Comparison of ENCODE assay signal across 8 cellular contexts in genomic region chr15:40693904-40694705, GRCh38. TPM values are rescaled to one million over a fixed set of nuclear protein-coding genes. Genes with fewer than 3 reads are reported as not detected.
DNase-seq lines count a peak whose midpoint lies in the region; FAIRE-seq and TF ChIP-seq lines count a peak whose summit lies in the region.

No MANE protein-coding gene starts in this region.

- no peaks in the 10 kb centered on the region for H3K27me3 ChIP-seq in OCI-LY1 (ENCODE audit: insufficient read depth, low read length)
- no peaks in the 10 kb centered on the region for H3K27me3 ChIP-seq in endothelial cell of umbilical vein (ENCODE audit: control insufficient read depth in 2 of 2, insufficient read depth in 2 of 2, low read length in 2 of 2)
- H3K27me3 ChIP-seq in neuron (ENCODE audit: insufficient read depth, low read length) = no peaks in the 10 kb centered on the region

- H2AFZ ChIP-seq in OCI-LY1 (ENCODE audit: low read length) (no peak overlapping the region), endothelial cell of umbilical vein (ENCODE audit: low read depth, low read length) (peak overlapping the region; percentile 92), neuron (ENCODE audit: low read depth, low read length) (peak overlapping the region; percentile 87)

- H3K36me3 ChIP-seq in OCI-LY1 (ENCODE audit: insufficient read depth, low read length) (peaks cover 7% of the 10 kb centered on the region; the same call in 1 of the 2 replicates), endothelial cell of umbilical vein (ENCODE audit: control insufficient read depth in 2 of 2, extremely low read depth in 1 of 2, insufficient read depth in 2 of 2, low read length in 2 of 2) (no peaks in the 10 kb centered on the region), neuron (ENCODE audit: insufficient read depth, low read length) (peaks cover 4% of the 10 kb centered on the region)

- H3K4me3 ChIP-seq in OCI-LY1 (ENCODE audit: low read depth, low read length, poor library complexity, severe bottlenecking) = peak overlapping the region; percentile 92
- peak overlapping the region; percentile 69 to 96 (median 92) for H3K4me3 ChIP-seq in endothelial cell of umbilical vein (replicated peaks in 1 of 3; ENCODE audit: insufficient read depth in 1 of 3, low read depth in 1 of 3, low read length in 3 of 3)
- peak overlapping the region; percentile 69 for H3K4me3 ChIP-seq in neuron (ENCODE audit: low read length)

- H3K9ac ChIP-seq in OCI-LY1 (ENCODE audit: low read length) = peak overlapping the region; percentile 85
- H3K9ac ChIP-seq in endothelial cell of umbilical vein (replicated peaks; ENCODE audit: extremely low read depth, insufficient read depth, low read length) = peak overlapping the region; percentile 91

- peaks cover 11% of the 10 kb centered on the region for H3K79me2 ChIP-seq in OCI-LY1 (ENCODE audit: insufficient read depth, low read length)
- H3K79me2 ChIP-seq in endothelial cell of umbilical vein (ENCODE audit: control insufficient read depth, insufficient read depth, low read length) = peaks cover 20% of the 10 kb centered on the region

- peak overlapping the region; percentile 87 for H3K27ac ChIP-seq in C4-2B
- H3K27ac ChIP-seq in OCI-LY1 (ENCODE audit: low read depth, low read length, poor library complexity, severe bottlenecking) = peak overlapping the region; percentile 91
- peak overlapping the region; percentile 86 for H3K27ac ChIP-seq in endothelial cell of umbilical vein (ENCODE audit: insufficient read depth, low read depth, low read length)

- peak; percentile 70 for FAIRE-seq in endothelial cell of umbilical vein (lab: Jason Lieb, UNC)

- H4K20me1 ChIP-seq in OCI-LY1 (ENCODE audit: insufficient read depth, low read length) = no peaks in the 10 kb centered on the region
- no peaks in the 10 kb centered on the region for H4K20me1 ChIP-seq in endothelial cell of umbilical vein (replicated peaks; ENCODE audit: control insufficient read depth, extremely low read depth, insufficient read depth, low read length)

- TF ChIP-seq POLR2A in endothelial cell of umbilical vein (IDR thresholded peaks at IDR 0.05; ENCODE audit: low read depth, low read length) = no peak

- no peaks in the 10 kb centered on the region for H3K9me2 ChIP-seq in OCI-LY1 (ENCODE audit: low read depth, low read length)

- H3F3A ChIP-seq in OCI-LY1 (ENCODE audit: insufficient read depth, low read length) = no peaks in the 10 kb centered on the region; the same call in 1 of the 2 replicates

- peaks cover 18% of the 10 kb centered on the region for H3K4me1 ChIP-seq in OCI-LY1 (ENCODE audit: insufficient read depth, low read length, severe bottlenecking)
- peaks cover 13% of the 10 kb centered on the region for H3K4me1 ChIP-seq in endothelial cell of umbilical vein (ENCODE audit: control insufficient read depth, extremely low read depth, insufficient read depth, low read length)
- H3K4me1 ChIP-seq in neuron (ENCODE audit: insufficient read depth, low read length) = peaks cover 11% of the 10 kb centered on the region

- no peaks in the 10 kb centered on the region for H3K9me3 ChIP-seq in OCI-LY1 (ENCODE audit: low read length)
- no peaks in the 10 kb centered on the region for H3K9me3 ChIP-seq in endothelial cell of umbilical vein (replicated peaks; ENCODE audit: control insufficient read depth, insufficient read depth, low read length)
- H3K9me3 ChIP-seq in neuron (ENCODE audit: low read length) = no peaks in the 10 kb centered on the region

- POLR2A ChIA-PET in endothelial cell of umbilical vein (lab: Charles Lee) = interaction anchor here (0.5 to 1.2 kb wide), 4 partner anchors 14 to 113 kb away, joined by 3 to 7 read pairs (median 5); partner anchors contain the start of genes DNAJC17 and ZFYVE19

- dilution Hi-C loops in endothelial cell of umbilical vein (cut with MboI; ENCODE audit: extremely low pct_ligation_motif_present, low sequenced_read_pairs) = no loop called here

- no peaks in the 10 kb centered on the region for H3K9me1 ChIP-seq in endothelial cell of umbilical vein (replicated peaks; ENCODE audit: control insufficient read depth, extremely low read depth, insufficient read depth, low read length)

- intact Hi-C loops in endothelial cell of umbilical vein (cut with micrococcal nuclease) = loop anchor here (1.0 to 2.0 kb wide), 3 partner anchors 15 to 113 kb away; partner anchors contain the start of genes DNAJC17, RMDN3 and ZFYVE19

- H3K4me2 ChIP-seq in OCI-LY1 (ENCODE audit: low read length) (peak overlapping the region; percentile 87), endothelial cell of umbilical vein (ENCODE audit: insufficient read depth, low read length) (peak overlapping the region; percentile 82)

- CTCF ChIA-PET in endothelial cell of umbilical vein (lab: Charles Lee) = interaction anchor here (0.7 to 2.0 kb wide), 16 partner anchors 9 to 325 kb away, joined by 3 to 10 read pairs (median 4); partner anchors contain the start of genes CCDC32 and VPS18

- no TSS peak for BruUV-seq in endothelial cell of umbilical vein (replicated peaks; lab: Mats Ljungman, UMichigan)

- DNase-seq in GM20000 (ENCODE audit: low spot score) (peak; percentile 23), endothelial cell of umbilical vein (ENCODE audit: low read depth, low spot score) (no peak), HT-29 (ENCODE audit: low spot score) (no peak), UCSD-AML1 (lab: John Stamatoyannopoulos, UW; ENCODE audit: unreplicated experiment) (no peak)
- DNase-seq in stimulated activated CD8-positive, alpha-beta memory T cell treated with anti-CD3 and anti-CD28 coated beads, Interleukin-4, amount 100 ng/mL, for 48 hours = no peak

- TF ChIP-seq CTCF in C4-2B (conservative IDR thresholded peaks at IDR 0.05) (no peak), GM20000 (IDR thresholded peaks at IDR 0.05; ENCODE audit: extremely low read depth, missing control alignments) (no peak), OCI-LY1 (IDR thresholded peaks at IDR 0.05; ENCODE audit: low read length) (no peak), endothelial cell of umbilical vein (IDR thresholded peaks at IDR 0.05; ENCODE audit: extremely low read depth in 1 of 2, insufficient read depth in 1 of 2, low read depth in 1 of 2, low read length in 2 of 2) (no peak)

TF ChIP-seq in endothelial cell of umbilical vein, 7 proteins besides CTCF, POLR2A, EP300 and RAD21:
- TF ChIP-seq EZH2 (IDR thresholded peaks at IDR 0.05; ENCODE audit: borderline replicate concordance, low read depth, low read length, severe bottlenecking) (no peak), POLR2AphosphoS5 (IDR thresholded peaks at IDR 0.05; ENCODE audit: insufficient read depth, low read depth, low read length) (no peak), MAX (IDR thresholded peaks at IDR 0.05; ENCODE audit: insufficient read depth, insufficient read length) (no peak), GATA2 (IDR thresholded peaks at IDR 0.05; ENCODE audit: insufficient read depth, insufficient read length, low read depth, low read length) (no peak), JUN (IDR thresholded peaks at IDR 0.05; ENCODE audit: borderline replicate concordance, insufficient read depth, insufficient read length, low read depth) (no peak), MYC (IDR thresholded peaks at IDR 0.05; ENCODE audit: low read depth, low read length) (no peak), FOS (IDR thresholded peaks at IDR 0.05; ENCODE audit: borderline replicate concordance, insufficient read depth, low read length) (no peak)
TF ChIP-seq in endothelial cell of umbilical vein: peak in this region for 0.

RNA-seq across cellular contexts. Expression of gene RAD51, which starts 0.9 kb away (rescaled TPM):
- 29.7 and 30.9 TPM in 2 replicates for total RNA-seq in endothelial cell of umbilical vein
- polyA plus RNA-seq in endothelial cell of umbilical vein = 10.5 and 11.1 TPM in 2 replicates
- polyA plus RNA-seq in endothelial cell of umbilical vein (2011; cell fraction: cytosol; rRNA removed) = 12.7 and 16.5 TPM in 2 replicates
- 13.2 and 17.8 TPM in 2 replicates for polyA plus RNA-seq in endothelial cell of umbilical vein (2011; cell fraction: nucleus; rRNA removed)
- polyA plus RNA-seq in endothelial cell of umbilical vein (2012) = 10.5 and 14.3 TPM in 2 replicates
- 10.6 and 13.6 TPM in 2 replicates for polyA minus RNA-seq in endothelial cell of umbilical vein
- 23.1 TPM for polyA minus RNA-seq in endothelial cell of umbilical vein (2011; cell fraction: cytosol; rRNA and poly(A)+ RNA removed)
- polyA minus RNA-seq in endothelial cell of umbilical vein (2011; cell fraction: nucleus; rRNA and poly(A)+ RNA removed) = 9.6 and 11.3 TPM in 2 replicates
- total RNA-seq in HT-29 (2014; rRNA removed; shearing (Covaris generic)) = 15.7 and 16.1 TPM in 2 replicates
